ENCODE assay signal across 17 cellular contexts in genomic region chr12:62135553-62136200, GRCh38.
DNase-seq lines count a peak whose midpoint lies in the region; ATAC-seq, FAIRE-seq and TF ChIP-seq lines count a peak whose summit lies in the region.
"Had no signal": no experiment of that assay in that cellular context is flagged by ENCODE, and none has a peak within 500 bp of the region (broad histone marks: within the 10 kb centered on the region; RNA-seq: fewer than 3 reads in every experiment).

No MANE protein-coding gene starts in this region.

- in situ Hi-C loops in HepG2 (cut with HindIII; ENCODE audit: extremely low pct_ligation_motif_present, low pct_unique_long_range_greater_than_20kb): no loop called here
- in situ Hi-C loops in K562 (cut with MboI): no loop called here

- no peak for TF ChIP-seq EP300 in HepG2 (IDR thresholded peaks at IDR 0.05; ENCODE audit: low read depth in 2 of 2, low read length in 2 of 2)
- no peak for TF ChIP-seq EP300 in HepG2 (CRISPR knock-in tag; IDR thresholded peaks at IDR 0.05; ENCODE audit: borderline replicate concordance)
- no peak for TF ChIP-seq EP300 in K562 (IDR thresholded peaks at IDR 0.05; ENCODE audit: low read length)

- no peaks in the 10 kb centered on the region for H3K9me1 ChIP-seq in K562 (ENCODE audit: control insufficient read depth, insufficient read depth, low read length)

- H3K9ac ChIP-seq in HepG2 (ENCODE audit: insufficient read depth, low read depth, low read length): no peak overlapping the region
- no peak overlapping the region for H3K9ac ChIP-seq in K562 (ENCODE audit: insufficient read depth in 1 of 2, low read depth in 2 of 2, low read length in 2 of 2)

- H3K36me3 Mint-ChIP-seq in activated naive CD4-positive, alpha-beta T cell treated with anti-CD3 and anti-CD28 coated beads, Interleukin-2, amount 50 U/mL, for 72 hours: no peaks in the 10 kb centered on the region
- H3K36me3 Mint-ChIP-seq: CD4-positive, CD25-positive, alpha-beta regulatory T cell had no signal

- no peaks in the 10 kb centered on the region for H3K9me3 ChIP-seq in HepG2 (ENCODE audit: low read length)
- no peaks in the 10 kb centered on the region for H3K9me3 ChIP-seq in right lobe of liver
- H3K9me3 ChIP-seq in K562 (replicated peaks; ENCODE audit: control insufficient read depth, insufficient read depth, low read depth, low read length): no peaks in the 10 kb centered on the region
- H3K9me3 ChIP-seq: BE2C had no signal

- ATAC-seq in HepG2: no peak
- no peak for ATAC-seq in right lobe of liver
- no peak for ATAC-seq in K562
- ATAC-seq in activated naive CD4-positive, alpha-beta T cell treated with anti-CD3 and anti-CD28 coated beads, Interleukin-2, amount 50 U/mL, for 72 hours: no peak

- H3K27me3 ChIP-seq in HepG2 (ENCODE audit: control insufficient read depth in 1 of 2, insufficient read depth in 2 of 2, low read length in 2 of 2) (no peaks in the 10 kb centered on the region), right lobe of liver (no peaks in the 10 kb centered on the region), K562 (ENCODE audit: control insufficient read depth in 2 of 2, insufficient read depth in 2 of 2, low read length in 2 of 2) (no peaks in the 10 kb centered on the region)
- H3K27me3 ChIP-seq: BE2C had no signal

- H3K79me2 ChIP-seq in HepG2 (ENCODE audit: insufficient read depth, low read length): no peaks in the 10 kb centered on the region
- H3K79me2 ChIP-seq in K562 (ENCODE audit: control insufficient read depth, insufficient read depth, low read length): no peaks in the 10 kb centered on the region

- H3K36me3 ChIP-seq in HepG2 (replicated peaks in 1 of 2; ENCODE audit: control insufficient read depth in 1 of 2, insufficient read depth in 2 of 2, low read length in 2 of 2) (no peaks in the 10 kb centered on the region), right lobe of liver (no peaks in the 10 kb centered on the region), K562 (ENCODE audit: control insufficient read depth, insufficient read depth, low read length) (no peaks in the 10 kb centered on the region)
- H3K36me3 ChIP-seq: BE2C had no signal

- H3K4me1 ChIP-seq in HepG2 (ENCODE audit: insufficient read depth, low read length): no peaks in the 10 kb centered on the region
- no peaks in the 10 kb centered on the region for H3K4me1 ChIP-seq in right lobe of liver
- H3K4me1 ChIP-seq in K562 (replicated peaks in 1 of 2; ENCODE audit: control insufficient read depth in 2 of 2, insufficient read depth in 2 of 2, low read length in 2 of 2): peaks cover 0 to 9% of the 10 kb centered on the region in 2 experiments; a peak in 2 of 5 replicates
- H3K4me1 ChIP-seq: BE2C had no signal

- intact Hi-C loops in HepG2 (cut with micrococcal nuclease; ENCODE audit: unreplicated experiment) (no loop called here), right lobe of liver (cut with DNase I) (no loop called here), K562 (cut with micrococcal nuclease) (no loop called here)

- H3K27ac ChIP-seq in HepG2 (ENCODE audit: extremely low read length, insufficient read depth, low read length): no peak overlapping the region
- no peak overlapping the region for H3K27ac ChIP-seq in right lobe of liver
- H3K27ac ChIP-seq in K562 (ENCODE audit: extremely low read depth, low read depth, low read length): no peak overlapping the region
- H3K27ac ChIP-seq: 22Rv1 had no signal

- FAIRE-seq in HepG2 (lab: Jason Lieb, UNC): no peak
- no peak for FAIRE-seq in K562 (lab: Jason Lieb, UNC)

- 5% methylated on average over 3 of the region's 3 CpGs for WGBS in HepG2 (ENCODE audit: low lambda C conversion rate)
- WGBS in right lobe of liver (ENCODE audit: insufficient coverage, low coverage, low lambda C conversion rate, missing lambda C conversion rate): 79% methylated on average over 3 of the region's 3 CpGs
- 0% methylated on average over 3 of the region's 3 CpGs for WGBS in K562 (ENCODE audit: insufficient coverage, low coverage, missing lambda C conversion rate)

- H4K20me1 ChIP-seq in HepG2 (ENCODE audit: insufficient read depth, low read length) (no peaks in the 10 kb centered on the region), K562 (replicated peaks; ENCODE audit: control insufficient read depth, insufficient read depth, low read length) (no peaks in the 10 kb centered on the region)

- H2AFZ ChIP-seq in HepG2 (ENCODE audit: low read length) (no peak overlapping the region), K562 (ENCODE audit: low read depth, low read length) (no peak overlapping the region)

- no peak overlapping the region for H3K4me3 ChIP-seq in HepG2 (replicated peaks in 1 of 3; ENCODE audit: insufficient read depth in 1 of 3, low read depth in 2 of 3, low read length in 3 of 3)
- H3K4me3 ChIP-seq in right lobe of liver: no peak overlapping the region
- H3K4me3 ChIP-seq in K562: no peak overlapping the region
- H3K4me3 ChIP-seq in fibroblast of mammary gland (ENCODE audit: control insufficient read depth, low read depth, low read length): no peak overlapping the region

- DNase-seq in HepG2 (ENCODE audit: low spot score): no peak
- no peak for DNase-seq in right lobe of liver
- no peak for DNase-seq in K562 (ENCODE audit: extremely low read depth in 1 of 4, low spot score in 3 of 4)
- DNase-seq in fibroblast of mammary gland (ENCODE audit: low read depth): peak; percentile 28
- no peak for DNase-seq in NCI-H1930 (lab: John Stamatoyannopoulos, UW)
- DNase-seq in activated naive CD4-positive, alpha-beta T cell treated with anti-CD3 and anti-CD28 coated beads, Interleukin-2, amount 50 U/mL, for 72 hours (ENCODE audit: low spot score in 2 of 2): no peak
- DNase-seq in NCI-H2107 treated with DMSO at 0.1 percent for 48 hours (lab: John Stamatoyannopoulos, UW; ENCODE audit: unreplicated experiment): no peak
- DNase-seq in AG08396 (ENCODE audit: low spot score): no peak
- DNase-seq: BE2C; C1 segment of cervical spinal cord; CD4-positive, CD25-positive, alpha-beta regulatory T cell; DMS79 treated with DMSO at 0.1 percent for 48 hours; GF-D8; GOT3; H9; KG1 had no signal

- H3K27ac Mint-ChIP-seq in activated naive CD4-positive, alpha-beta T cell treated with anti-CD3 and anti-CD28 coated beads, Interleukin-2, amount 50 U/mL, for 72 hours: no peak overlapping the region
- H3K27ac Mint-ChIP-seq: CD4-positive, CD25-positive, alpha-beta regulatory T cell; H9 had no signal

- no peak for TF ChIP-seq RAD21 in HepG2 (CRISPR knock-in tag; IDR thresholded peaks at IDR 0.05)
- no peak for TF ChIP-seq RAD21 in K562 (CRISPR knock-in tag; conservative IDR thresholded peaks at IDR 0.05 in 1 of 2, IDR thresholded peaks at IDR 0.05 in 1 of 2)

- POLR2A ChIA-PET in HepG2 (lab: Yijun Ruan, JAX) (no interaction called here), K562 (lab: Yijun Ruan, JAX) (no interaction called here)

- no peak for TF ChIP-seq POLR2A in HepG2 (IDR thresholded peaks at IDR 0.05; ENCODE audit: insufficient read depth in 1 of 2, low read depth in 2 of 2, low read length in 2 of 2)
- no peak for TF ChIP-seq POLR2A in right lobe of liver (IDR thresholded peaks at IDR 0.05)
- TF ChIP-seq POLR2A in K562 (conservative IDR thresholded peaks at IDR 0.05): no peak

- CTCF ChIA-PET in HepG2 (lab: Yijun Ruan, JAX; ENCODE audit: low intra/inter-chr PET ratio, low total read pairs): no interaction called here
- CTCF ChIA-PET in K562 (lab: Yijun Ruan, JAX; ENCODE audit: low intra/inter-chr PET ratio): no interaction called here

- TF ChIP-seq CTCF in HepG2 (CRISPR knock-in tag; IDR thresholded peaks at IDR 0.05) (no peak), right lobe of liver (IDR thresholded peaks at IDR 0.05) (no peak), K562 (IDR thresholded peaks at IDR 0.05 in 2 of 3, conservative IDR thresholded peaks at IDR 0.05 in 1 of 3; ENCODE audit: insufficient read depth in 2 of 3, low read depth in 1 of 3, low read length in 3 of 3) (no peak), fibroblast of mammary gland (conservative IDR thresholded peaks at IDR 0.05; ENCODE audit: control insufficient read depth, insufficient read depth, low read depth, low read length) (no peak)

- H3K9me3 Mint-ChIP-seq in activated naive CD4-positive, alpha-beta T cell treated with anti-CD3 and anti-CD28 coated beads, Interleukin-2, amount 50 U/mL, for 72 hours: no peaks in the 10 kb centered on the region
- H3K9me3 Mint-ChIP-seq: CD4-positive, CD25-positive, alpha-beta regulatory T cell; H9 had no signal

- H3K4me2 ChIP-seq in HepG2 (ENCODE audit: low read depth, low read length) (no peak overlapping the region), K562 (ENCODE audit: insufficient read depth, low read length) (no peak overlapping the region)

- no TSS peak for BruUV-seq in HepG2 (replicated peaks; lab: Mats Ljungman, UMichigan)
- BruUV-seq in K562 (replicated peaks; lab: Mats Ljungman, UMichigan): no TSS peak

TF ChIP-seq in HepG2, 621 proteins besides CTCF, POLR2A, EP300 and RAD21 (continues in another document):
- TF ChIP-seq AGO2 (optimal IDR thresholded peaks at IDR 0.05; ENCODE audit: low read depth, low read length): no peak
- peak; percentile 55 to 70 for TF ChIP-seq MAFK (conservative IDR thresholded peaks at IDR 0.05 in 1 of 2, IDR thresholded peaks at IDR 0.05 in 1 of 2; ENCODE audit: low read length in 2 of 2)
- TF ChIP-seq MAFF (IDR thresholded peaks at IDR 0.05; ENCODE audit: low read depth, low read length): peak; percentile 76

TF ChIP-seq in K562, 482 proteins besides CTCF, POLR2A, EP300 and RAD21 (continues in another document):
- TF ChIP-seq ZNF311 (CRISPR knock-in tag; IDR thresholded peaks at IDR 0.05) (no peak), TSHZ1 (CRISPR knock-in tag; IDR thresholded peaks at IDR 0.05) (no peak), ELF4 (CRISPR knock-in tag; IDR thresholded peaks at IDR 0.05) (no peak)

Comparison
In these comparisons a context has a peak if more than half of its experiments do, and no peak if none do; other contexts are left out.
1. Of the 241 proteins assayed by ChIP-seq in both HepG2 and K562: peak only in HepG2: MAFK; only in K562: CEBPG and MAFG; in both: CEBPB and MAFF; in neither: 236.